In the genomic region with DNA sequence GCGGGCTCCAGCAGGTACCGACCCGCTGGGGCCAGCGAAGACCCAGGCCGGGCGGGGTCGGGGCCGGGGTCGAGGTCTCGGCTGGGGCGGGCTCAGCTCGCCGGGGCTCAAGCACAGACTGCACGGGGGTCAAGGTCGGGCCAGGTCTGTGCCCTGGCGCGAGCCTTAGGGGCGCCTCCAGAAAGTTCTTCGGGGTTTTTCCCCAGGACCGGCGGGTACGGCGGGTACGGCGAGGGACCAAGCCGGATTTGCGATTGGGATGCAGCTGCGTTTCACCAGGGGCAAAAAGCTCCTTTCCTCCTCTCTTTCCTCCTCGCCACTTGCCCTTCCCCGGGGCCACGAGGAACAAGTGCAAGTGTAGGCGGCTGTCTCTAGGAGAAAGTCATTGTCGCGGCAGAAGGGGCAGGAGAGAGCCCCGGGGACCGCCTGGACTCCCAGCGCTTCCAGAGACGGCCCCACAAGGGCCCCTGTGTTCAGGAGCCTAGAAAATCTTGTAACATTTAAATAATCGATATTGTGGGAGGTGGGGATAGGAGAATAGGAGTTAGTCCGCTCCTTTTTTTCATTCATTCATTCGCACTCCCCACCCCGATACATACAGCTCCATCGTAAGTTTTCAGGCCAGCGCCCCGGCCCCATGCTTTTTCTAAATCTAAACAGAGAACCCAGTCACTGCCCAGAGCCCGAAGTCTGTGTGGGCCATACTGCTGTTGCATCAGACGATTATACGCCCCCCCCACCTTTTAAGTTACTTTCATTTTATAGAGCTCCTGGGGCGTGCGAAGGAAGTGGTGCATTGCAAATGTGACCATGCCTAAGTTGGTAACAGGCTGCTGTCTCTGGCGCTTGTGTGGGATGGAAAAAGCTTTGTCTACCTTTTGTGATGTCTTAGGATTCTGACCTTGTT, we compare ENCODE assay signal across 8 cellular contexts. TPM values are rescaled to one million over a fixed set of nuclear protein-coding genes. Genes with fewer than 3 reads are reported as not detected.
A peak's percentile ranks its signal among the peaks of the same experiment; 100 is the strongest.
DNase-seq lines count a peak whose midpoint lies in the region; ATAC-seq, FAIRE-seq and TF ChIP-seq lines count a peak whose summit lies in the region.

No MANE protein-coding gene starts in this region.

- TF ChIP-seq POLR2A in H54 (IDR thresholded peaks at IDR 0.05; ENCODE audit: low read depth, low read length), result no peak

- H3K27ac ChIP-seq in cardiac muscle cell, result no peak overlapping the region

- H3K4me3 ChIP-seq in Jurkat, Clone E6-1 (ENCODE audit: low read length), result peak overlapping the region; percentile 67
- H3K4me3 ChIP-seq in cardiac muscle cell, result peak overlapping the region; percentile 60

- DNase-seq in DMS53 treated with DMSO at 0.1 percent for 48 hours (lab: John Stamatoyannopoulos, UW; ENCODE audit: unreplicated experiment), result peak; percentile 54
- peak; percentile 84 for DNase-seq in Jurkat, Clone E6-1 (ENCODE audit: low read depth, low spot score)
- peak; percentile 88 for DNase-seq in RPMI8226
- peak; percentile 48 for DNase-seq in activated effector memory CD4-positive, alpha-beta T cell treated with Interleukin-2 at 50 U/mL for 16 hours
- DNase-seq in cardiac muscle cell (ENCODE audit: low read depth in 1 of 2, low spot score in 1 of 2), result peak; percentile 26 to 80
- DNase-seq in renal cortical epithelial cell (ENCODE audit: low read depth), result peak; percentile 64
- no peak for DNase-seq in H54 (ENCODE audit: insufficient read length, low spot score)

- TF ChIP-seq CTCF in cardiac muscle cell (IDR thresholded peaks at IDR 0.05; ENCODE audit: low read depth, low read length), result no peak

- peaks cover 7% of the 10 kb centered on the region for H3K4me1 ChIP-seq in cardiac muscle cell (ENCODE audit: low read depth)

- peak; percentile 39 for ATAC-seq in GM21526 (IDR thresholded peaks at IDR 0.05; ENCODE audit: low FRiP score, unreplicated experiment)

- no peaks in the 10 kb centered on the region for H3K9me3 ChIP-seq in cardiac muscle cell (ENCODE audit: low read depth)

- no peaks in the 10 kb centered on the region for H3K36me3 ChIP-seq in cardiac muscle cell

- no peak for FAIRE-seq in H54 (lab: Jason Lieb, UNC)

- peaks cover 56% of the 10 kb centered on the region for H3K27me3 ChIP-seq in cardiac muscle cell

RNA-seq across cellular contexts. Expression of gene PMAIP1, which starts 0.7 kb away (rescaled TPM):
- 23.8 TPM for polyA plus RNA-seq in Jurkat, Clone E6-1 (2012; ENCODE audit: insufficient read depth, insufficient read length)
- total RNA-seq in cardiac muscle cell (0.81 and 1.1 TPM in 2 replicates), renal cortical epithelial cell (11.6 and 69.3 TPM in 2 replicates)
- polyA plus RNA-seq in cardiac muscle cell, result 1.6 and 3.9 TPM in 2 replicates
